19 cellular contexts compared by ENCODE assay signal in genomic region chr12:92938018-92938417, GRCh38. TPM values are rescaled to one million over a fixed set of nuclear protein-coding genes. Genes with fewer than 3 reads are reported as not detected.
A peak's percentile ranks its signal among the peaks of the same experiment; 100 is the strongest.
DNase-seq lines count a peak whose midpoint lies in the region; ATAC-seq and TF ChIP-seq lines count a peak whose summit lies in the region.
"Had no signal": no experiment of that assay in that cellular context is flagged by ENCODE, and none has a peak within 500 bp of the region (broad histone marks: within the 10 kb centered on the region; RNA-seq: fewer than 3 reads in every experiment).

No MANE protein-coding gene starts in this region.

- H3K27ac Mint-ChIP-seq in natural killer cell treated with Interleukin-12 subunit alpha and Interleukin-12 subunit beta and Interleukin-15 and Interleukin-18, amount 100 ng/mL, for 72 hours, result no peak overlapping the region
- H3K27ac Mint-ChIP-seq: activated naive CD4-positive, alpha-beta T cell treated with anti-CD3 and anti-CD28 coated beads, Interleukin-2, amount 50 U/mL, for 72 hours; neural progenitor cell; T-helper 17 cell had no signal

- H3K27me3 ChIP-seq in smooth muscle cell (ENCODE audit: low read depth), result no peaks in the 10 kb centered on the region
- H3K27me3 ChIP-seq: BLaER1, heart right ventricle, neural progenitor cell had no signal

- TF ChIP-seq CTCF in smooth muscle cell (IDR thresholded peaks at IDR 0.05; ENCODE audit: borderline replicate concordance, insufficient read depth, poor library complexity, severe bottlenecking), result no peak

- no peak overlapping the region for H3K9ac ChIP-seq in smooth muscle cell (ENCODE audit: low read depth)
- H3K9ac ChIP-seq: BLaER1, neural progenitor cell had no signal

- peaks cover under 1% of the 10 kb centered on the region for H3F3A ChIP-seq in smooth muscle cell (ENCODE audit: low read depth)

- H3K36me3 Mint-ChIP-seq in natural killer cell treated with Interleukin-12 subunit alpha and Interleukin-12 subunit beta and Interleukin-15 and Interleukin-18, amount 100 ng/mL, for 72 hours, result no peaks in the 10 kb centered on the region
- H3K36me3 Mint-ChIP-seq: activated naive CD4-positive, alpha-beta T cell treated with anti-CD3 and anti-CD28 coated beads, Interleukin-2, amount 50 U/mL, for 72 hours; neural progenitor cell had no signal

- H3K4me2 ChIP-seq in smooth muscle cell, result no peak overlapping the region
- H3K4me2 ChIP-seq: BLaER1, neural progenitor cell had no signal

- no peaks in the 10 kb centered on the region for H3K4me1 Mint-ChIP-seq in natural killer cell treated with Interleukin-12 subunit alpha and Interleukin-12 subunit beta and Interleukin-15 and Interleukin-18, amount 100 ng/mL, for 72 hours (ENCODE audit: low read depth in 2 of 2)
- H3K4me1 Mint-ChIP-seq: T-helper 17 cell had no signal

- no peaks in the 10 kb centered on the region for H3K79me2 ChIP-seq in smooth muscle cell (ENCODE audit: low read depth)

- H3K27me3 Mint-ChIP-seq in natural killer cell treated with Interleukin-12 subunit alpha and Interleukin-12 subunit beta and Interleukin-15 and Interleukin-18, amount 100 ng/mL, for 72 hours, result no peaks in the 10 kb centered on the region
- H3K27me3 Mint-ChIP-seq: IgD-negative memory B cell, T-helper 17 cell had no signal

- H4K20me1 ChIP-seq in smooth muscle cell (ENCODE audit: low read depth), result no peaks in the 10 kb centered on the region
- H4K20me1 ChIP-seq: BLaER1 had no signal

- ATAC-seq in GM19035 (IDR thresholded peaks at IDR 0.05; ENCODE audit: unreplicated experiment), result peak; percentile 66
- peak; percentile 71 for ATAC-seq in HG02759 (IDR thresholded peaks at IDR 0.05; ENCODE audit: unreplicated experiment)
- peak; percentile 57 for ATAC-seq in HG03571 (IDR thresholded peaks at IDR 0.05; ENCODE audit: unreplicated experiment)
- no peak for ATAC-seq in natural killer cell treated with Interleukin-12 subunit alpha and Interleukin-12 subunit beta and Interleukin-15 and Interleukin-18, amount 100 ng/mL, for 72 hours
- ATAC-seq: heart right ventricle, T-helper 17 cell had no signal

- peaks cover 7% of the 10 kb centered on the region for H3K4me1 ChIP-seq in smooth muscle cell (ENCODE audit: low read depth)
- H3K4me1 ChIP-seq: neural progenitor cell had no signal

- peak overlapping the region; percentile 28 for H2AFZ ChIP-seq in smooth muscle cell (ENCODE audit: low read depth)
- H2AFZ ChIP-seq: neural progenitor cell had no signal

- no peak overlapping the region for H3K4me3 ChIP-seq in smooth muscle cell
- H3K4me3 ChIP-seq: BLaER1, heart right ventricle, neural progenitor cell had no signal

- no peak overlapping the region for H3K27ac ChIP-seq in smooth muscle cell (ENCODE audit: low read depth)
- H3K27ac ChIP-seq: BLaER1, heart right ventricle, neural progenitor cell had no signal

- H3K9me3 ChIP-seq in smooth muscle cell (replicated peaks; ENCODE audit: low read depth), result no peaks in the 10 kb centered on the region
- H3K9me3 ChIP-seq: heart right ventricle had no signal

- no peaks in the 10 kb centered on the region for H3K36me3 ChIP-seq in smooth muscle cell (ENCODE audit: low read depth)
- H3K36me3 ChIP-seq: BLaER1, heart right ventricle, neural progenitor cell had no signal

- no peaks in the 10 kb centered on the region for H3K9me3 Mint-ChIP-seq in natural killer cell treated with Interleukin-12 subunit alpha and Interleukin-12 subunit beta and Interleukin-15 and Interleukin-18, amount 100 ng/mL, for 72 hours
- H3K9me3 Mint-ChIP-seq: activated naive CD4-positive, alpha-beta T cell treated with anti-CD3 and anti-CD28 coated beads, Interleukin-2, amount 50 U/mL, for 72 hours; neural progenitor cell had no signal

- 88% methylated on average over 3 of the region's 3 CpGs for WGBS in smooth muscle cell (ENCODE audit: low lambda C conversion rate)

- no peak overlapping the region for H3K4me3 Mint-ChIP-seq in natural killer cell treated with Interleukin-12 subunit alpha and Interleukin-12 subunit beta and Interleukin-15 and Interleukin-18, amount 100 ng/mL, for 72 hours
- H3K4me3 Mint-ChIP-seq: neural progenitor cell, T-helper 17 cell had no signal

- DNase-seq in smooth muscle cell (lab: John Stamatoyannopoulos, UW; ENCODE audit: unreplicated experiment) (no peak), NCI-H510A (lab: John Stamatoyannopoulos, UW) (no peak), HuH-7 (ENCODE audit: low spot score) (no peak)
- DNase-seq in natural killer cell treated with Interleukin-12 subunit alpha and Interleukin-12 subunit beta and Interleukin-15 and Interleukin-18, amount 100 ng/mL, for 72 hours (ENCODE audit: low spot score), result no peak
- DNase-seq: activated CD4-positive, CD25-positive, alpha-beta regulatory T cell treated with anti-CD3 and anti-CD28 coated beads, Interleukin-2, amount 50 U/mL, for 72 hours; DMS53; heart right ventricle; mesendoderm; NCI-H82; RPMI8226; stimulated activated CD4-positive, alpha-beta T cell treated with anti-CD3 and anti-CD28 coated beads, Interleukin-15, amount 100 ng/mL, for 24 hours; T-helper 17 cell had no signal

RNA-seq across cellular contexts. Expression of gene EEA1, which starts 8.9 kb away (rescaled TPM):
- 25.1 and 28.5 TPM in 2 replicates for total RNA-seq in smooth muscle cell
- polyA plus RNA-seq in smooth muscle cell, result 22.7 and 29.0 TPM in 2 replicates
- 10 to 100 TPM; 12.1 to 23.8 TPM for total RNA-seq in natural killer cell treated with Interleukin-12 subunit alpha and Interleukin-12 subunit beta and Interleukin-15 and Interleukin-18, amount 100 ng/mL, for 72 hours

Comparison
In these comparisons a context has a peak if more than half of its experiments do, and no peak if none do; other contexts are left out.
1. ATAC-seq: peak in GM19035 (single experiment), HG02759 (single experiment) and HG03571 (single experiment); none in natural killer cell treated with Interleukin-12 subunit alpha and Interleukin-12 subunit beta and Interleukin-15 and Interleukin-18, amount 100 ng/mL, for 72 hours (0 of 2).